ENCODE assay signal across 8 cellular contexts in the genomic region with DNA sequence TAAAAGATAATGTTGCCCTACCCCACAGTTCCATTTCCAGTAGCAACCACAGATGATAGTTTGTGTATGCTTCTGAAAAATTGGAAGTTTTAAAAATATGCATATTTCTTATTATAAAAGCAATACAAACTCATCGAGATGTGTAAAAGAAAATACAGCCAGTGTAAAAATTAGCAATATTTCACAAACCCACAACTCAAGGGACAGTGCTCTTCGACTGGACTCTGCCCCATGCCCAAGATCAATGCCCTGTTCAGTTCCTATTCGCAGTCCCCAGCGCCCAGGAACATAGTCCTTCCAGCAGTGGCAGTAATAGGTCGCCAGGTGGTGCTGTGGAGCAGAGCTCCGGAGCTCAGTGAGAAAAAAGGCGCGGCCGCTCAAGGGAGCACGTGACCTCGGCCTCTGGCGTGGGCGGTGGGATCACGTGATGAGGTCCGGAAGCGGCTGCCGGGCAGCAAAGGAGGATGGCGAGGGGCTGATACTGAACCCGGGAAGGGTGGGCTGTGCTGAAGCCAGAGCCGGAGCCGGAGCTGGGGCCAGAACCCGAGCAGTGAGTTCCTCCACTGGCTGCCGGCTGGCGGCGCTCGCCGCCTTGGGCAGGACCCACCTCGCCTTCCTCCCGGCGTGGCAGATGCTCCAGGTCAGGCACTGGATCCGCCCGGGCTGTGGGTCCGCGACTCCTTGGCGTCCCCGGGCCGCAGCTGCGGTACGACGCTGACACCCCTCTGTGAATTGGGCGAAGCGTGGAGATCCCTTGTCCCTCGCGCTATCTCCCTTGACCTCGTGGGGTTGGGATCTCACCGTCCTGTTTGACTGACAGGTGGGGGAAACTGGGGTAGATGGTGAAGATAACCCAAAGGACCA. TPM values are rescaled to one million over a fixed set of nuclear protein-coding genes. Genes with fewer than 3 reads are reported as not detected.
DNase-seq lines count a peak whose midpoint lies in the region; ATAC-seq and TF ChIP-seq lines count a peak whose summit lies in the region.

A gene (plus strand): TSS at position 430 of the 864 bp plus-strand sequence. CDS start 11,190 bp downstream, outside the sequence.

- WGBS in esophagus muscularis mucosa: under 1% methylated on average over 24 of the region's 46 CpGs

- peaks cover 7% of the 10 kb centered on the region for H3K27me3 Mint-ChIP-seq in activated T-cell treated with anti-CD3 and anti-CD28 coated beads, Interleukin-2, amount 50 U/mL, for 4 hours (ENCODE audit: low read depth)

- H3K27ac ChIP-seq in esophagus muscularis mucosa (replicated peaks in 1 of 4) (peak within 1 kb of the TSS; percentile 64 to 81 (median 78)), muscle layer of duodenum (ENCODE audit: low read length) (peak within 1 kb of the TSS; percentile 75)

- peaks cover 18% of the 10 kb centered on the region for H3K4me1 Mint-ChIP-seq in activated T-cell treated with anti-CD3 and anti-CD28 coated beads, Interleukin-2, amount 50 U/mL, for 4 hours (ENCODE audit: low read depth)

- peak; percentile 85 for ATAC-seq in GM21619 (IDR thresholded peaks at IDR 0.05; ENCODE audit: unreplicated experiment)
- peak; percentile 91 to 97 for ATAC-seq in activated T-cell treated with anti-CD3 and anti-CD28 coated beads, Interleukin-2, amount 50 U/mL, for 4 hours

- no peaks in the 10 kb centered on the region for H3K36me3 ChIP-seq in esophagus muscularis mucosa
- H3K36me3 ChIP-seq in muscle layer of duodenum (ENCODE audit: control insufficient read depth in 1 of 2, insufficient read depth in 2 of 2, low read length in 2 of 2): no peaks in the 10 kb centered on the region

- peak; percentile 49 for TF ChIP-seq POLR2A in esophagus muscularis mucosa (IDR thresholded peaks at IDR 0.05; ENCODE audit: low read depth)

- no peaks in the 10 kb centered on the region for H3K36me3 Mint-ChIP-seq in activated T-cell treated with anti-CD3 and anti-CD28 coated beads, Interleukin-2, amount 50 U/mL, for 4 hours (ENCODE audit: insufficient read depth)

- intact Hi-C loops in esophagus muscularis mucosa (cut with DNase I): loop anchor here (1.0 to 2.0 kb wide), 3 partner anchors 53 to 295 kb away; no protein-coding TSS in a partner anchor

- TF ChIP-seq EP300 in esophagus muscularis mucosa (IDR thresholded peaks at IDR 0.05): no peak

- peak within 1 kb of the TSS; percentile 94 for H3K4me3 Mint-ChIP-seq in activated T-cell treated with anti-CD3 and anti-CD28 coated beads, Interleukin-2, amount 50 U/mL, for 4 hours

- peak; percentile 98 to 99 (median 98) for TF ChIP-seq CTCF in esophagus muscularis mucosa (IDR thresholded peaks at IDR 0.05)

- no peaks in the 10 kb centered on the region for H3K27me3 ChIP-seq in esophagus muscularis mucosa
- no peaks in the 10 kb centered on the region for H3K27me3 ChIP-seq in muscle layer of duodenum (ENCODE audit: low read depth, low read length)

- no peaks in the 10 kb centered on the region for H3K9me3 Mint-ChIP-seq in activated T-cell treated with anti-CD3 and anti-CD28 coated beads, Interleukin-2, amount 50 U/mL, for 4 hours

- H3K9me3 ChIP-seq in esophagus muscularis mucosa (no peaks in the 10 kb centered on the region), muscle layer of duodenum (ENCODE audit: control insufficient read depth in 1 of 2, low read length in 2 of 2) (no peaks in the 10 kb centered on the region)

- peak; percentile 84 for DNase-seq in DMS79 treated with DMSO at 0.1 percent for 48 hours (lab: John Stamatoyannopoulos, UW)
- peak; percentile 78 for DNase-seq in Jurkat, Clone E6-1 (ENCODE audit: low read depth, low spot score)
- DNase-seq in OCI-M2 (lab: John Stamatoyannopoulos, UW; ENCODE audit: unreplicated experiment): peak; percentile 46
- DNase-seq in activated T-cell treated with anti-CD3 and anti-CD28 coated beads, Interleukin-2, amount 50 U/mL, for 4 hours: peak; percentile 96
- peak; percentile 99 for DNase-seq in esophagus muscularis mucosa (ENCODE audit: extremely low spot score)
- DNase-seq in stimulated activated CD8-positive, alpha-beta memory T cell treated with anti-CD3 and anti-CD28 coated beads, Interleukin-7, amount 100 ng/mL, for 4 hours (ENCODE audit: low read depth in 2 of 2): peak; percentile 90 to 91

- H3K4me1 ChIP-seq in esophagus muscularis mucosa (peaks cover 10 to 22% (median 17%) of the 10 kb centered on the region in 4 donors), muscle layer of duodenum (ENCODE audit: control insufficient read depth in 1 of 2, insufficient read depth in 2 of 2, low read length in 2 of 2) (peaks cover 8 to 9% of the 10 kb centered on the region in 2 donors)

- peak within 1 kb of the TSS; percentile 88 for H3K4me3 ChIP-seq in Jurkat, Clone E6-1 (ENCODE audit: low read length)
- peak within 1 kb of the TSS; percentile 73 to 87 (median 80) for H3K4me3 ChIP-seq in esophagus muscularis mucosa
- H3K4me3 ChIP-seq in muscle layer of duodenum (ENCODE audit: low read depth in 1 of 2, low read length in 2 of 2): peak within 1 kb of the TSS; percentile 80 to 98

RNA-seq across cellular contexts. Expression of the gene that starts here (rescaled TPM):
- polyA plus RNA-seq in Jurkat, Clone E6-1 (2012; ENCODE audit: insufficient read depth, insufficient read length): 7.1 TPM
- 1 to 10 TPM; 6.8 to 8.2 (median 6.8) TPM for total RNA-seq in activated T-cell treated with anti-CD3 and anti-CD28 coated beads, Interleukin-2, amount 50 U/mL, for 4 hours
- 10 to 100 TPM in 1 of 4 donors, 1 to 10 TPM in 3; 5.1 to 13.7 (median 8.8) TPM for total RNA-seq in esophagus muscularis mucosa

Comparison
In these comparisons a context has a peak if more than half of its experiments do, and no peak if none do; other contexts are left out.
1. Peak in every context shown above with its lines: DNase-seq, ATAC-seq, H3K4me3 ChIP-seq and H3K27ac ChIP-seq.
2. DNase-seq: peak in every context shown above with its lines; median percentile 99 in esophagus muscularis mucosa; 96 in activated T-cell treated with anti-CD3 and anti-CD28 coated beads, Interleukin-2, amount 50 U/mL, for 4 hours; 90 in stimulated activated CD8-positive, alpha-beta memory T cell treated with anti-CD3 and anti-CD28 coated beads, Interleukin-7, amount 100 ng/mL, for 4 hours; 84 in DMS79 treated with DMSO at 0.1 percent for 48 hours; 78 in Jurkat, Clone E6-1; 46 in OCI-M2.